In the genomic region with DNA sequence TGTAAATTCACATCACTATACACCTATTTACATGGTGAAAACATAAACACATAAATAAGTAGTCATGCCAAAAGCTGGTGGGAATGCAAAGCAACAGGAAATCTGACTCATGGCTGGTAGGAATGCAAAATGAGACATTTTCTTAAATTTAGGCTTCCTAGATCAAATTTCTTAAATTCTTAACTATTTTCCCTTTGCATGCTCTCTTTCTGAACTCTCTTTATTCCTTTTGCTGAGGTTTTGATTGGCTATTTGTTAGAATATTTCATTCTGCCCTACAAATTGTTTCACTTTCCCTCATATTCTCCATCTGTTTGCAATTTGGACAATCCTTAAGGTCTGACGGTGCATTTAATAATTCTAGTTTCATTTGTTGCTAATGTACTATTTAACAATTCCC, we compare ENCODE assay signal across 23 cellular contexts.
A peak's percentile ranks its signal among the peaks of the same experiment; 100 is the strongest.
DNase-seq lines count a peak whose midpoint lies in the region; TF ChIP-seq lines count a peak whose summit lies in the region.
"Had no signal": no experiment of that assay in that cellular context is flagged by ENCODE, and none has a peak within 500 bp of the region (broad histone marks: within the 10 kb centered on the region; RNA-seq: fewer than 3 reads in every experiment).

No MANE protein-coding gene starts in this region.

- H3K36me3 Mint-ChIP-seq in activated T-helper 2 cell treated with anti-CD3 and anti-CD28 coated beads, Interferon-gamma antibody, Interleukin-2, Interleukin-4, amounts not matched to agents 10 μg/mL and 5 μg/mL and 100 μg/mL, durations not matched to agents 14 hours and 24 hours and 36 hours (ENCODE audit: low read depth), result no peaks in the 10 kb centered on the region
- H3K36me3 Mint-ChIP-seq: activated naive CD8-positive, alpha-beta T cell treated with anti-CD3 and anti-CD28 coated beads, Interleukin-2, amount 10 ng/mL, durations not matched to agents 7 days and 5 days; type B pancreatic cell had no signal

- H3K4me3 ChIP-seq in ACC112 (ENCODE audit: low read depth, low read length), result peak overlapping the region; percentile 62
- no peak overlapping the region for H3K4me3 ChIP-seq in choroid plexus epithelial cell (ENCODE audit: low read depth, low read length)
- H3K4me3 ChIP-seq: A549, psoas muscle had no signal

- no peaks in the 10 kb centered on the region for H3K27me3 ChIP-seq in ACC112 (ENCODE audit: insufficient read depth, low read length)

- H3K27ac ChIP-seq in ACC112 (ENCODE audit: low read depth, low read length), result peak overlapping the region; percentile 63
- H3K27ac ChIP-seq: A549, psoas muscle had no signal

- no peaks in the 10 kb centered on the region for H3K9me3 Mint-ChIP-seq in activated T-helper 2 cell treated with anti-CD3 and anti-CD28 coated beads, Interferon-gamma antibody, Interleukin-2, Interleukin-4, amounts not matched to agents 10 μg/mL and 5 μg/mL and 100 μg/mL, durations not matched to agents 14 hours and 24 hours and 36 hours
- H3K9me3 Mint-ChIP-seq: activated B cell treated with CpG ODN at 0.5 μM for 24 hours; activated CD8-positive, alpha-beta T cell treated with anti-CD3 and anti-CD28 coated beads for 36 hours; activated naive CD8-positive, alpha-beta T cell treated with anti-CD3 and anti-CD28 coated beads, Interleukin-2, amount 10 ng/mL, durations not matched to agents 7 days and 5 days; type B pancreatic cell had no signal

- DNase-seq in choroid plexus epithelial cell (ENCODE audit: low read depth), result peak; percentile 71
- DNase-seq in lung microvascular endothelial cell (ENCODE audit: low read depth in 2 of 2), result peak; percentile 8 to 43
- no peak for DNase-seq in NCI-H1092 treated with DMSO at 0.1 percent for 48 hours (lab: John Stamatoyannopoulos, UW)
- no peak for DNase-seq in NOMO-1 (lab: John Stamatoyannopoulos, UW; ENCODE audit: unreplicated experiment in 2 of 2)
- no peak for DNase-seq in midbrain (lab: John Stamatoyannopoulos, UW)
- DNase-seq in activated T-helper 2 cell treated with anti-CD3 and anti-CD28 coated beads, Interferon-gamma antibody, Interleukin-2, Interleukin-4, amounts not matched to agents 10 μg/mL and 5 μg/mL and 100 μg/mL, durations not matched to agents 14 hours and 24 hours and 36 hours (ENCODE audit: low spot score), result no peak
- DNase-seq: activated B cell treated with CpG ODN at 0.5 μM for 24 hours; activated CD8-positive, alpha-beta T cell treated with anti-CD3 and anti-CD28 coated beads for 36 hours; activated naive CD8-positive, alpha-beta T cell treated with anti-CD3 and anti-CD28 coated beads, Interleukin-2, amount 10 ng/mL, durations not matched to agents 7 days and 5 days; activated T-cell treated with anti-CD3 and anti-CD28 coated beads, Interleukin-2, amount 50 U/mL, for 72 hours; DMS79 treated with DMSO at 0.1 percent for 48 hours; glutamatergic neuron; HFFc6; NCI-H1694; NCI-H345; psoas muscle; Right ventricle myocardium superior; stimulated activated naive CD4-positive, alpha-beta T cell treated with Interleukin-2 at 50 U/mL for 16 hours; T-helper 2 cell had no signal

- intact Hi-C loops in activated T-helper 2 cell treated with anti-CD3 and anti-CD28 coated beads, Interferon-gamma antibody, Interleukin-2, Interleukin-4, amounts not matched to agents 10 μg/mL and 5 μg/mL and 100 μg/mL, durations not matched to agents 14 hours and 24 hours and 36 hours (cut with micrococcal nuclease), result no loop called here

- no peaks in the 10 kb centered on the region for H3K27me3 Mint-ChIP-seq in activated T-helper 2 cell treated with anti-CD3 and anti-CD28 coated beads, Interferon-gamma antibody, Interleukin-2, Interleukin-4, amounts not matched to agents 10 μg/mL and 5 μg/mL and 100 μg/mL, durations not matched to agents 14 hours and 24 hours and 36 hours (ENCODE audit: low read depth)
- H3K27me3 Mint-ChIP-seq: activated B cell treated with CpG ODN at 0.5 μM for 24 hours; activated CD8-positive, alpha-beta T cell treated with anti-CD3 and anti-CD28 coated beads for 36 hours; activated naive CD8-positive, alpha-beta T cell treated with anti-CD3 and anti-CD28 coated beads, Interleukin-2, amount 10 ng/mL, durations not matched to agents 7 days and 5 days; type B pancreatic cell had no signal

- peaks cover 6% of the 10 kb centered on the region for H3K4me1 ChIP-seq in ACC112 (ENCODE audit: control insufficient read depth, insufficient read depth, low read length, unreplicated experiment)
- H3K4me1 ChIP-seq: A549, psoas muscle had no signal

- no peaks in the 10 kb centered on the region for H3K79me2 ChIP-seq in ACC112 (ENCODE audit: control insufficient read depth, insufficient read depth, low read length, unreplicated experiment)

- no peak overlapping the region for H3K27ac Mint-ChIP-seq in activated T-helper 2 cell treated with anti-CD3 and anti-CD28 coated beads, Interferon-gamma antibody, Interleukin-2, Interleukin-4, amounts not matched to agents 10 μg/mL and 5 μg/mL and 100 μg/mL, durations not matched to agents 14 hours and 24 hours and 36 hours
- H3K27ac Mint-ChIP-seq: activated B cell treated with CpG ODN at 0.5 μM for 24 hours; activated CD8-positive, alpha-beta T cell treated with anti-CD3 and anti-CD28 coated beads for 36 hours; activated naive CD8-positive, alpha-beta T cell treated with anti-CD3 and anti-CD28 coated beads, Interleukin-2, amount 10 ng/mL, durations not matched to agents 7 days and 5 days; activated T-cell treated with anti-CD3 and anti-CD28 coated beads, Interleukin-2, amount 50 U/mL, for 72 hours; HFFc6; type B pancreatic cell had no signal

- H2AFZ ChIP-seq in ACC112 (ENCODE audit: low read length, unreplicated experiment), result no peak overlapping the region

- no peaks in the 10 kb centered on the region for H3K36me3 ChIP-seq in ACC112 (ENCODE audit: insufficient read depth, low read length)

- no peak for TF ChIP-seq CTCF in choroid plexus epithelial cell (conservative IDR thresholded peaks at IDR 0.05; ENCODE audit: low read depth, low read length)

- no peaks in the 10 kb centered on the region for H3K4me1 Mint-ChIP-seq in activated T-helper 2 cell treated with anti-CD3 and anti-CD28 coated beads, Interferon-gamma antibody, Interleukin-2, Interleukin-4, amounts not matched to agents 10 μg/mL and 5 μg/mL and 100 μg/mL, durations not matched to agents 14 hours and 24 hours and 36 hours (ENCODE audit: low read depth)
- H3K4me1 Mint-ChIP-seq: activated B cell treated with CpG ODN at 0.5 μM for 24 hours; activated naive CD8-positive, alpha-beta T cell treated with anti-CD3 and anti-CD28 coated beads, Interleukin-2, amount 10 ng/mL, durations not matched to agents 7 days and 5 days had no signal

- no peak overlapping the region for H3K4me3 Mint-ChIP-seq in activated T-helper 2 cell treated with anti-CD3 and anti-CD28 coated beads, Interferon-gamma antibody, Interleukin-2, Interleukin-4, amounts not matched to agents 10 μg/mL and 5 μg/mL and 100 μg/mL, durations not matched to agents 14 hours and 24 hours and 36 hours (ENCODE audit: low read depth)
- H3K4me3 Mint-ChIP-seq: activated B cell treated with CpG ODN at 0.5 μM for 24 hours; activated CD8-positive, alpha-beta T cell treated with anti-CD3 and anti-CD28 coated beads for 36 hours; activated naive CD8-positive, alpha-beta T cell treated with anti-CD3 and anti-CD28 coated beads, Interleukin-2, amount 10 ng/mL, durations not matched to agents 7 days and 5 days; activated T-cell treated with anti-CD3 and anti-CD28 coated beads, Interleukin-2, amount 50 U/mL, for 72 hours; HFFc6; type B pancreatic cell had no signal

TF ChIP-seq in PFSK-1, 5 proteins besides CTCF, POLR2A, EP300 and RAD21:
- TF ChIP-seq, protein P1, sequence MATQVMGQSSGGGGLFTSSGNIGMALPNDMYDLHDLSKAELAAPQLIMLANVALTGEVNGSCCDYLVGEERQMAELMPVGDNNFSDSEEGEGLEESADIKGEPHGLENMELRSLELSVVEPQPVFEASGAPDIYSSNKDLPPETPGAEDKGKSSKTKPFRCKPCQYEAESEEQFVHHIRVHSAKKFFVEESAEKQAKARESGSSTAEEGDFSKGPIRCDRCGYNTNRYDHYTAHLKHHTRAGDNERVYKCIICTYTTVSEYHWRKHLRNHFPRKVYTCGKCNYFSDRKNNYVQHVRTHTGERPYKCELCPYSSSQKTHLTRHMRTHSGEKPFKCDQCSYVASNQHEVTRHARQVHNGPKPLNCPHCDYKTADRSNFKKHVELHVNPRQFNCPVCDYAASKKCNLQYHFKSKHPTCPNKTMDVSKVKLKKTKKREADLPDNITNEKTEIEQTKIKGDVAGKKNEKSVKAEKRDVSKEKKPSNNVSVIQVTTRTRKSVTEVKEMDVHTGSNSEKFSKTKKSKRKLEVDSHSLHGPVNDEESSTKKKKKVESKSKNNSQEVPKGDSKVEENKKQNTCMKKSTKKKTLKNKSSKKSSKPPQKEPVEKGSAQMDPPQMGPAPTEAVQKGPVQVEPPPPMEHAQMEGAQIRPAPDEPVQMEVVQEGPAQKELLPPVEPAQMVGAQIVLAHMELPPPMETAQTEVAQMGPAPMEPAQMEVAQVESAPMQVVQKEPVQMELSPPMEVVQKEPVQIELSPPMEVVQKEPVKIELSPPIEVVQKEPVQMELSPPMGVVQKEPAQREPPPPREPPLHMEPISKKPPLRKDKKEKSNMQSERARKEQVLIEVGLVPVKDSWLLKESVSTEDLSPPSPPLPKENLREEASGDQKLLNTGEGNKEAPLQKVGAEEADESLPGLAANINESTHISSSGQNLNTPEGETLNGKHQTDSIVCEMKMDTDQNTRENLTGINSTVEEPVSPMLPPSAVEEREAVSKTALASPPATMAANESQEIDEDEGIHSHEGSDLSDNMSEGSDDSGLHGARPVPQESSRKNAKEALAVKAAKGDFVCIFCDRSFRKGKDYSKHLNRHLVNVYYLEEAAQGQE (IDR thresholded peaks at IDR 0.05; ENCODE audit: insufficient read depth in 1 of 2, low read depth in 2 of 2, low read length in 2 of 2), result no peak
- TF ChIP-seq POLR2AphosphoS5 (IDR thresholded peaks at IDR 0.05; ENCODE audit: low read depth, low read length) (no peak), FOXP2 (optimal IDR thresholded peaks at IDR 0.05; ENCODE audit: borderline replicate concordance, extremely low read depth, extremely low read length, insufficient read depth) (peak; percentile 18), SIN3A (IDR thresholded peaks at IDR 0.05; ENCODE audit: borderline replicate concordance, insufficient read depth, low read length) (no peak), TAF1 (IDR thresholded peaks at IDR 0.05; ENCODE audit: borderline replicate concordance, insufficient read depth, low read length) (no peak)

Comparison
In these comparisons a context has a peak if more than half of its experiments do, and no peak if none do; other contexts are left out.
1. DNase-seq: peak in choroid plexus epithelial cell (single experiment) and lung microvascular endothelial cell (2 of 2); none in NCI-H1092 treated with DMSO at 0.1 percent for 48 hours (single experiment), NOMO-1 (0 of 2), midbrain (single experiment) and activated T-helper 2 cell treated with anti-CD3 and anti-CD28 coated beads, Interferon-gamma antibody, Interleukin-2, Interleukin-4, amounts not matched to agents 10 μg/mL and 5 μg/mL and 100 μg/mL, durations not matched to agents 14 hours and 24 hours and 36 hours (single experiment).